8 cellular contexts compared by ENCODE assay signal in genomic region chr2:179106342-179107178, GRCh38. TPM values are rescaled to one million over a fixed set of nuclear protein-coding genes. Genes with fewer than 3 reads are reported as not detected.
DNase-seq lines count a peak whose midpoint lies in the region; ATAC-seq, FAIRE-seq and TF ChIP-seq lines count a peak whose summit lies in the region.

No MANE protein-coding gene starts in this region.

- H3K9me3 Mint-ChIP-seq in activated naive CD4-positive, alpha-beta T cell treated with anti-CD3 and anti-CD28 coated beads, Interleukin-2, amount 50 U/mL, for 24 hours = no peaks in the 10 kb centered on the region
- H3K9me3 Mint-ChIP-seq in activated T-helper 17 cell treated with anti-CD3 and anti-CD28 coated beads, Interleukin-2, amount 50 U/mL, for 72 hours = no peaks in the 10 kb centered on the region

- WGBS in small intestine, 3 donors = 52 to 55% (median 52%) methylated on average over 7 of the region's 7 CpGs
- WGBS in spleen, 5 donors = 63 to 73% (median 68%) methylated on average over 7 of the region's 7 CpGs

- no peak for TF ChIP-seq CTCF in left ventricle myocardium inferior (IDR thresholded peaks at IDR 0.05; ENCODE audit: borderline replicate concordance)
- TF ChIP-seq CTCF in spleen (IDR thresholded peaks at IDR 0.05 in 8 of 11, conservative IDR thresholded peaks at IDR 0.05 in 3 of 11) = no peak

- intact Hi-C loops in left ventricle myocardium inferior (cut with micrococcal nuclease) = no loop called here
- intact Hi-C loops in spleen (cut with DNase I; ENCODE audit: low total_unique reads) = no loop called here

- no peak for TF ChIP-seq POLR2A in spleen (IDR thresholded peaks at IDR 0.05)

- no peak overlapping the region for H3K4me3 ChIP-seq in left ventricle myocardium inferior
- H3K4me3 ChIP-seq in small intestine (ENCODE audit: low read depth in 1 of 2, low read length in 2 of 2) = no peak overlapping the region
- H3K4me3 ChIP-seq in spleen = no peak overlapping the region

- H3K4me1 Mint-ChIP-seq in activated naive CD4-positive, alpha-beta T cell treated with anti-CD3 and anti-CD28 coated beads, Interleukin-2, amount 50 U/mL, for 24 hours = peaks cover 38% of the 10 kb centered on the region
- H3K4me1 Mint-ChIP-seq in activated T-helper 17 cell treated with anti-CD3 and anti-CD28 coated beads, Interleukin-2, amount 50 U/mL, for 72 hours = peaks cover 7% of the 10 kb centered on the region

- peak; percentile 52 for ATAC-seq in HG02870 (IDR thresholded peaks at IDR 0.05; ENCODE audit: unreplicated experiment)
- ATAC-seq in activated T-helper 17 cell treated with anti-CD3 and anti-CD28 coated beads, Interleukin-2, amount 50 U/mL, for 72 hours (replicated peaks) = peak; percentile 54

- H3K9me3 ChIP-seq in left ventricle myocardium inferior (replicated peaks) (no peaks in the 10 kb centered on the region), small intestine (ENCODE audit: control insufficient read depth, low read depth) (no peaks in the 10 kb centered on the region), spleen (no peaks in the 10 kb centered on the region)

- no peaks in the 10 kb centered on the region for H3K27me3 ChIP-seq in left ventricle myocardium inferior (ENCODE audit: low read depth)
- no peaks in the 10 kb centered on the region for H3K27me3 ChIP-seq in small intestine (ENCODE audit: control insufficient read depth in 2 of 2, insufficient read depth in 2 of 2, low read length in 2 of 2)
- H3K27me3 ChIP-seq in spleen (replicated peaks in 1 of 7) = no peaks in the 10 kb centered on the region

- H3K4me1 ChIP-seq in left ventricle myocardium inferior = peaks cover 19% of the 10 kb centered on the region
- H3K4me1 ChIP-seq in small intestine (ENCODE audit: control insufficient read depth in 2 of 2, insufficient read depth in 1 of 2, low read depth in 1 of 2, low read length in 1 of 2) = peaks cover 4 to 5% of the 10 kb centered on the region in 2 donors
- H3K4me1 ChIP-seq in spleen = peaks cover 0 to 20% (median 0%) of the 10 kb centered on the region in 6 donors

- FAIRE-seq in small intestine (lab: Jason Lieb, UNC) = no peak

- H3K27ac Mint-ChIP-seq in activated naive CD4-positive, alpha-beta T cell treated with anti-CD3 and anti-CD28 coated beads, Interleukin-2, amount 50 U/mL, for 24 hours = peak overlapping the region; percentile 68
- peak overlapping the region; percentile 56 for H3K27ac Mint-ChIP-seq in activated T-helper 17 cell treated with anti-CD3 and anti-CD28 coated beads, Interleukin-2, amount 50 U/mL, for 72 hours

- H3K4me3 Mint-ChIP-seq in activated naive CD4-positive, alpha-beta T cell treated with anti-CD3 and anti-CD28 coated beads, Interleukin-2, amount 50 U/mL, for 24 hours = no peak overlapping the region
- H3K4me3 Mint-ChIP-seq in activated T-helper 17 cell treated with anti-CD3 and anti-CD28 coated beads, Interleukin-2, amount 50 U/mL, for 72 hours = peak overlapping the region; percentile 33

- DNase-seq in activated naive CD4-positive, alpha-beta T cell treated with anti-CD3 and anti-CD28 coated beads, Interleukin-2, amount 50 U/mL, for 16 hours = no peak
- DNase-seq in NCI-H1694 (lab: John Stamatoyannopoulos, UW) = peak; percentile 95
- DNase-seq in left ventricle myocardium inferior = no peak
- peak; percentile 73 for DNase-seq in small intestine
- DNase-seq in spleen = no peak

- H3K36me3 ChIP-seq in left ventricle myocardium inferior (peaks cover 39% of the 10 kb centered on the region), small intestine (ENCODE audit: control insufficient read depth in 2 of 2, insufficient read depth in 2 of 2, low read length in 2 of 2) (peaks cover 0 to 1% of the 10 kb centered on the region in 2 donors), spleen (peaks cover 0 to 51% (median 9%) of the 10 kb centered on the region in 6 donors)

- no peaks in the 10 kb centered on the region for H3K27me3 Mint-ChIP-seq in activated naive CD4-positive, alpha-beta T cell treated with anti-CD3 and anti-CD28 coated beads, Interleukin-2, amount 50 U/mL, for 24 hours
- no peaks in the 10 kb centered on the region for H3K27me3 Mint-ChIP-seq in activated T-helper 17 cell treated with anti-CD3 and anti-CD28 coated beads, Interleukin-2, amount 50 U/mL, for 72 hours

- no peaks in the 10 kb centered on the region for H3K36me3 Mint-ChIP-seq in activated naive CD4-positive, alpha-beta T cell treated with anti-CD3 and anti-CD28 coated beads, Interleukin-2, amount 50 U/mL, for 24 hours
- no peaks in the 10 kb centered on the region for H3K36me3 Mint-ChIP-seq in activated T-helper 17 cell treated with anti-CD3 and anti-CD28 coated beads, Interleukin-2, amount 50 U/mL, for 72 hours (ENCODE audit: low read depth)

- peak overlapping the region; percentile 25 for H3K27ac ChIP-seq in left ventricle myocardium inferior (replicated peaks)
- H3K27ac ChIP-seq in small intestine (ENCODE audit: low read depth in 1 of 2, low read length in 1 of 2) = no peak overlapping the region
- H3K27ac ChIP-seq in spleen = no peak overlapping the region

RNA-seq across cellular contexts. Expression of gene CCDC141, which starts 56.6 kb away (rescaled TPM):
- total RNA-seq in activated T-helper 17 cell treated with anti-CD3 and anti-CD28 coated beads, Interleukin-2, amount 50 U/mL, for 72 hours = 1 to 10 TPM; 1.9 to 2.1 TPM
- total RNA-seq in left ventricle myocardium inferior = 208 TPM
- polyA plus RNA-seq in small intestine = under 1 TPM in 2 of 3 donors, not detected in 1; 0.27 TPM
- total RNA-seq in spleen = 10 to 100 TPM in 6 of 7 donors, 1 to 10 TPM in 1; 9.7 to 21.3 (median 13.4) TPM
- under 1 TPM; 0.29 to 0.32 (median 0.30) TPM for polyA plus RNA-seq in spleen

Comparison
In these comparisons a context has a peak if more than half of its experiments do, and no peak if none do; other contexts are left out.
1. DNase-seq: peak in NCI-H1694 (single experiment) and small intestine (single experiment); none in activated naive CD4-positive, alpha-beta T cell treated with anti-CD3 and anti-CD28 coated beads, Interleukin-2, amount 50 U/mL, for 16 hours (single experiment), left ventricle myocardium inferior (single experiment) and spleen (single experiment).